Comparison of ENCODE assay signal across 1 cellular context in genomic region chr12:49060237-49061156, GRCh38.
A peak's percentile ranks its signal among the peaks of the same experiment; 100 is the strongest.
TF ChIP-seq lines count a peak whose summit lies in the region.

Gene KMT2D, minus strand, starts transcription at chr12:49060794. Its CDS starts 5,470 bp downstream, at chr12:49055324.

TF ChIP-seq in WTC11, 78 proteins besides CTCF, POLR2A, EP300 and RAD21 (continued from another document and continues in another):
- TF ChIP-seq, protein P1, sequence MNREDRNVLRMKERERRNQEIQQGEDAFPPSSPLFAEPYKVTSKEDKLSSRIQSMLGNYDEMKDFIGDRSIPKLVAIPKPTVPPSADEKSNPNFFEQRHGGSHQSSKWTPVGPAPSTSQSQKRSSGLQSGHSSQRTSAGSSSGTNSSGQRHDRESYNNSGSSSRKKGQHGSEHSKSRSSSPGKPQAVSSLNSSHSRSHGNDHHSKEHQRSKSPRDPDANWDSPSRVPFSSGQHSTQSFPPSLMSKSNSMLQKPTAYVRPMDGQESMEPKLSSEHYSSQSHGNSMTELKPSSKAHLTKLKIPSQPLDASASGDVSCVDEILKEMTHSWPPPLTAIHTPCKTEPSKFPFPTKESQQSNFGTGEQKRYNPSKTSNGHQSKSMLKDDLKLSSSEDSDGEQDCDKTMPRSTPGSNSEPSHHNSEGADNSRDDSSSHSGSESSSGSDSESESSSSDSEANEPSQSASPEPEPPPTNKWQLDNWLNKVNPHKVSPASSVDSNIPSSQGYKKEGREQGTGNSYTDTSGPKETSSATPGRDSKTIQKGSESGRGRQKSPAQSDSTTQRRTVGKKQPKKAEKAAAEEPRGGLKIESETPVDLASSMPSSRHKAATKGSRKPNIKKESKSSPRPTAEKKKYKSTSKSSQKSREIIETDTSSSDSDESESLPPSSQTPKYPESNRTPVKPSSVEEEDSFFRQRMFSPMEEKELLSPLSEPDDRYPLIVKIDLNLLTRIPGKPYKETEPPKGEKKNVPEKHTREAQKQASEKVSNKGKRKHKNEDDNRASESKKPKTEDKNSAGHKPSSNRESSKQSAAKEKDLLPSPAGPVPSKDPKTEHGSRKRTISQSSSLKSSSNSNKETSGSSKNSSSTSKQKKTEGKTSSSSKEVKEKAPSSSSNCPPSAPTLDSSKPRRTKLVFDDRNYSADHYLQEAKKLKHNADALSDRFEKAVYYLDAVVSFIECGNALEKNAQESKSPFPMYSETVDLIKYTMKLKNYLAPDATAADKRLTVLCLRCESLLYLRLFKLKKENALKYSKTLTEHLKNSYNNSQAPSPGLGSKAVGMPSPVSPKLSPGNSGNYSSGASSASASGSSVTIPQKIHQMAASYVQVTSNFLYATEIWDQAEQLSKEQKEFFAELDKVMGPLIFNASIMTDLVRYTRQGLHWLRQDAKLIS (CRISPR knock-in tag; IDR thresholded peaks at IDR 0.05; ENCODE audit: borderline replicate concordance): no peak
- TF ChIP-seq ZNF317 (CRISPR knock-in tag; IDR thresholded peaks at IDR 0.05; ENCODE audit: borderline replicate concordance, low read depth) (no peak), ZNF232 (CRISPR knock-in tag; IDR thresholded peaks at IDR 0.05) (no peak), ZNF425 (CRISPR knock-in tag; conservative IDR thresholded peaks at IDR 0.05) (no peak), ZNF416 (CRISPR knock-in tag; IDR thresholded peaks at IDR 0.05) (0 out of 2 replicates have a peak, but pooled peaks have one; percentile 19), ZNF423 (CRISPR knock-in tag; IDR thresholded peaks at IDR 0.05) (peak; percentile 19; the same call in 1 of the 2 replicates), SOX15 (CRISPR knock-in tag; IDR thresholded peaks at IDR 0.05) (no peak), GABPB1 (CRISPR knock-in tag; IDR thresholded peaks at IDR 0.05) (peak; percentile 74), NFATC4 (CRISPR knock-in tag; IDR thresholded peaks at IDR 0.05) (no peak), HMGXB4 (CRISPR knock-in tag; IDR thresholded peaks at IDR 0.05) (peak; percentile 93), TCF7 (CRISPR knock-in tag; IDR thresholded peaks at IDR 0.05; ENCODE audit: low read depth) (0 out of 2 replicates have a peak, but pooled peaks have one; percentile 59), ESRRA (CRISPR knock-in tag; IDR thresholded peaks at IDR 0.05; ENCODE audit: borderline replicate concordance) (no peak; the same call in 1 of the 2 replicates), MYBL2 (CRISPR knock-in tag; IDR thresholded peaks at IDR 0.05) (peak; percentile 93), NFE2L1 (CRISPR knock-in tag; IDR thresholded peaks at IDR 0.05) (peak; percentile 98), AR (CRISPR knock-in tag; IDR thresholded peaks at IDR 0.05) (no peak), GRHL2 (CRISPR knock-in tag; IDR thresholded peaks at IDR 0.05; ENCODE audit: insufficient replicate concordance, severe bottlenecking) (no peak), OVOL2 (CRISPR knock-in tag; IDR thresholded peaks at IDR 0.05; ENCODE audit: borderline replicate concordance) (no peak), FOXJ3 (CRISPR knock-in tag; IDR thresholded peaks at IDR 0.05; ENCODE audit: borderline replicate concordance) (no peak), MXD4 (CRISPR knock-in tag; IDR thresholded peaks at IDR 0.05; ENCODE audit: borderline replicate concordance) (no peak), ZNF263 (CRISPR knock-in tag; IDR thresholded peaks at IDR 0.05; ENCODE audit: low read depth) (peak; percentile 34; the same call in 1 of the 2 replicates), TP53 (CRISPR knock-in tag; IDR thresholded peaks at IDR 0.05) (peak; percentile 84; the same call in 1 of the 2 replicates), TEAD1 (CRISPR knock-in tag; IDR thresholded peaks at IDR 0.05) (0 out of 2 replicates have a peak, but pooled peaks have one; percentile 22), CBFB (CRISPR knock-in tag; IDR thresholded peaks at IDR 0.05; ENCODE audit: low read depth) (no peak), SMAD3 (CRISPR knock-in tag; IDR thresholded peaks at IDR 0.05; ENCODE audit: borderline replicate concordance) (no peak), TEAD4 (CRISPR knock-in tag; IDR thresholded peaks at IDR 0.05) (0 out of 2 replicates have a peak, but pooled peaks have one; percentile 54), FOXP1 (CRISPR knock-in tag; IDR thresholded peaks at IDR 0.05; ENCODE audit: borderline replicate concordance) (peak; percentile 88)
- TF ChIP-seq, protein P2, sequence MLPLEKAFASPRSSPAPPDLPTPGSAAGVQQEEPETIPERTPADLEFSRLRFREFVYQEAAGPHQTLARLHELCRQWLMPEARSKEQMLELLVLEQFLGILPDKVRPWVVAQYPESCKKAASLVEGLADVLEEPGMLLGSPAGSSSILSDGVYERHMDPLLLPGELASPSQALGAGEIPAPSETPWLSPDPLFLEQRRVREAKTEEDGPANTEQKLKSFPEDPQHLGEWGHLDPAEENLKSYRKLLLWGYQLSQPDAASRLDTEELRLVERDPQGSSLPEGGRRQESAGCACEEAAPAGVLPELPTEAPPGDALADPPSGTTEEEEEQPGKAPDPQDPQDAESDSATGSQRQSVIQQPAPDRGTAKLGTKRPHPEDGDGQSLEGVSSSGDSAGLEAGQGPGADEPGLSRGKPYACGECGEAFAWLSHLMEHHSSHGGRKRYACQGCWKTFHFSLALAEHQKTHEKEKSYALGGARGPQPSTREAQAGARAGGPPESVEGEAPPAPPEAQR (CRISPR knock-in tag; IDR thresholded peaks at IDR 0.05): peak; percentile 48; the same call in 1 of the 2 replicates
- TF ChIP-seq, protein P3, sequence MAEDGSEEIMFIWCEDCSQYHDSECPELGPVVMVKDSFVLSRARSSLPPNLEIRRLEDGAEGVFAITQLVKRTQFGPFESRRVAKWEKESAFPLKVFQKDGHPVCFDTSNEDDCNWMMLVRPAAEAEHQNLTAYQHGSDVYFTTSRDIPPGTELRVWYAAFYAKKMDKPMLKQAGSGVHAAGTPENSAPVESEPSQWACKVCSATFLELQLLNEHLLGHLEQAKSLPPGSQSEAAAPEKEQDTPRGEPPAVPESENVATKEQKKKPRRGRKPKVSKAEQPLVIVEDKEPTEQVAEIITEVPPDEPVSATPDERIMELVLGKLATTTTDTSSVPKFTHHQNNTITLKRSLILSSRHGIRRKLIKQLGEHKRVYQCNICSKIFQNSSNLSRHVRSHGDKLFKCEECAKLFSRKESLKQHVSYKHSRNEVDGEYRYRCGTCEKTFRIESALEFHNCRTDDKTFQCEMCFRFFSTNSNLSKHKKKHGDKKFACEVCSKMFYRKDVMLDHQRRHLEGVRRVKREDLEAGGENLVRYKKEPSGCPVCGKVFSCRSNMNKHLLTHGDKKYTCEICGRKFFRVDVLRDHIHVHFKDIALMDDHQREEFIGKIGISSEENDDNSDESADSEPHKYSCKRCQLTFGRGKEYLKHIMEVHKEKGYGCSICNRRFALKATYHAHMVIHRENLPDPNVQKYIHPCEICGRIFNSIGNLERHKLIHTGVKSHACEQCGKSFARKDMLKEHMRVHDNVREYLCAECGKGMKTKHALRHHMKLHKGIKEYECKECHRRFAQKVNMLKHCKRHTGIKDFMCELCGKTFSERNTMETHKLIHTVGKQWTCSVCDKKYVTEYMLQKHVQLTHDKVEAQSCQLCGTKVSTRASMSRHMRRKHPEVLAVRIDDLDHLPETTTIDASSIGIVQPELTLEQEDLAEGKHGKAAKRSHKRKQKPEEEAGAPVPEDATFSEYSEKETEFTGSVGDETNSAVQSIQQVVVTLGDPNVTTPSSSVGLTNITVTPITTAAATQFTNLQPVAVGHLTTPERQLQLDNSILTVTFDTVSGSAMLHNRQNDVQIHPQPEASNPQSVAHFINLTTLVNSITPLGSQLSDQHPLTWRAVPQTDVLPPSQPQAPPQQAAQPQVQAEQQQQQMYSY (CRISPR knock-in tag; IDR thresholded peaks at IDR 0.05): 0 out of 2 replicates have a peak, but pooled peaks have one; percentile 17
- TF ChIP-seq, protein P4, sequence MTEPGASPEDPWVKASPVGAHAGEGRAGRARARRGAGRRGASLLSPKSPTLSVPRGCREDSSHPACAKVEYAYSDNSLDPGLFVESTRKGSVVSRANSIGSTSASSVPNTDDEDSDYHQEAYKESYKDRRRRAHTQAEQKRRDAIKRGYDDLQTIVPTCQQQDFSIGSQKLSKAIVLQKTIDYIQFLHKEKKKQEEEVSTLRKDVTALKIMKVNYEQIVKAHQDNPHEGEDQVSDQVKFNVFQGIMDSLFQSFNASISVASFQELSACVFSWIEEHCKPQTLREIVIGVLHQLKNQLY (CRISPR knock-in tag; IDR thresholded peaks at IDR 0.05): no peak
- TF ChIP-seq, protein P5, sequence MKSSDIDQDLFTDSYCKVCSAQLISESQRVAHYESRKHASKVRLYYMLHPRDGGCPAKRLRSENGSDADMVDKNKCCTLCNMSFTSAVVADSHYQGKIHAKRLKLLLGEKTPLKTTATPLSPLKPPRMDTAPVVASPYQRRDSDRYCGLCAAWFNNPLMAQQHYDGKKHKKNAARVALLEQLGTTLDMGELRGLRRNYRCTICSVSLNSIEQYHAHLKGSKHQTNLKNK (CRISPR knock-in tag; IDR thresholded peaks at IDR 0.05): no peak
- TF ChIP-seq, protein P6, sequence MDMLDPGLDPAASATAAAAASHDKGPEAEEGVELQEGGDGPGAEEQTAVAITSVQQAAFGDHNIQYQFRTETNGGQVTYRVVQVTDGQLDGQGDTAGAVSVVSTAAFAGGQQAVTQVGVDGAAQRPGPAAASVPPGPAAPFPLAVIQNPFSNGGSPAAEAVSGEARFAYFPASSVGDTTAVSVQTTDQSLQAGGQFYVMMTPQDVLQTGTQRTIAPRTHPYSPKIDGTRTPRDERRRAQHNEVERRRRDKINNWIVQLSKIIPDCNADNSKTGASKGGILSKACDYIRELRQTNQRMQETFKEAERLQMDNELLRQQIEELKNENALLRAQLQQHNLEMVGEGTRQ (CRISPR knock-in tag; IDR thresholded peaks at IDR 0.05): peak; percentile 79
- TF ChIP-seq, protein P7, sequence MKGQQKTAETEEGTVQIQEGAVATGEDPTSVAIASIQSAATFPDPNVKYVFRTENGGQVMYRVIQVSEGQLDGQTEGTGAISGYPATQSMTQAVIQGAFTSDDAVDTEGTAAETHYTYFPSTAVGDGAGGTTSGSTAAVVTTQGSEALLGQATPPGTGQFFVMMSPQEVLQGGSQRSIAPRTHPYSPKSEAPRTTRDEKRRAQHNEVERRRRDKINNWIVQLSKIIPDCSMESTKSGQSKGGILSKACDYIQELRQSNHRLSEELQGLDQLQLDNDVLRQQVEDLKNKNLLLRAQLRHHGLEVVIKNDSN (CRISPR knock-in tag; IDR thresholded peaks at IDR 0.05): peak; percentile 71
